In genomic region chr3:5238545-5238944, GRCh38 we compare ENCODE assay signal across 17 cellular contexts. TPM values are rescaled to one million over a fixed set of nuclear protein-coding genes. Genes with fewer than 3 reads are reported as not detected.
DNase-seq lines count a peak whose midpoint lies in the region; ATAC-seq and TF ChIP-seq lines count a peak whose summit lies in the region.
"Had no signal": no experiment of that assay in that cellular context is flagged by ENCODE, and none has a peak within 500 bp of the region (broad histone marks: within the 10 kb centered on the region; RNA-seq: fewer than 3 reads in every experiment).

No MANE protein-coding gene starts in this region.

- no peak overlapping the region for H2AFZ ChIP-seq in PC-9

- CTCF ChIA-PET in PC-9 (lab: Charles Lee) = no interaction called here

- POLR2A ChIA-PET in PC-9 (lab: Charles Lee; ENCODE audit: unreplicated experiment) = no interaction called here

- H3K27ac ChIP-seq in VCaP (peak overlapping the region; percentile 19; the same call in 1 of the 2 replicates), PC-9 (no peak overlapping the region)
- H3K27ac ChIP-seq: 22Rv1 had no signal

- H3K36me3 ChIP-seq in PC-9 (ENCODE audit: low read depth) = no peaks in the 10 kb centered on the region

- BruUV-seq in PC-9 (replicated peaks; lab: Mats Ljungman, UMichigan) = no TSS peak

- H3K27ac Mint-ChIP-seq in stimulated activated effector memory CD8-positive, alpha-beta T cell treated with anti-CD3 and anti-CD28 coated beads, Interleukin-12 subunit alpha, Interleukin-12 subunit beta, amount 100 ng/mL, for 72 hours = no peak overlapping the region
- H3K27ac Mint-ChIP-seq: CD8-positive, alpha-beta T cell had no signal

- H3K79me2 ChIP-seq in PC-9 (ENCODE audit: low read depth) = no peaks in the 10 kb centered on the region

- H3K9me2 ChIP-seq in PC-9 (ENCODE audit: insufficient read depth) = no peaks in the 10 kb centered on the region

- H4K20me1 ChIP-seq in PC-9 (ENCODE audit: insufficient read depth) = no peaks in the 10 kb centered on the region

- no peaks in the 10 kb centered on the region for H3K36me3 Mint-ChIP-seq in stimulated activated effector memory CD8-positive, alpha-beta T cell treated with anti-CD3 and anti-CD28 coated beads, Interleukin-12 subunit alpha, Interleukin-12 subunit beta, amount 100 ng/mL, for 72 hours
- H3K36me3 Mint-ChIP-seq: CD8-positive, alpha-beta T cell had no signal

- H3K4me3 ChIP-seq in PC-9 = no peak overlapping the region

- H3K4me2 ChIP-seq in PC-9 = no peak overlapping the region

- intact Hi-C loops in PC-9 (cut with micrococcal nuclease; ENCODE audit: unreplicated experiment) = loop anchor here (10.0 kb wide), 1 partner anchor 1556 kb away; no protein-coding TSS in a partner anchor

- peak; percentile 3 for DNase-seq in DMS 273 (lab: John Stamatoyannopoulos, UW; ENCODE audit: unreplicated experiment)
- DNase-seq in DMS 273 treated with DMSO at 0.1 percent for 48 hours (lab: John Stamatoyannopoulos, UW) = no peak
- peak; percentile 65 to 88 for DNase-seq in NCI-H524 (lab: John Stamatoyannopoulos, UW)
- no peak for DNase-seq in stimulated activated effector memory CD8-positive, alpha-beta T cell treated with anti-CD3 and anti-CD28 coated beads, Interleukin-12 subunit alpha, Interleukin-12 subunit beta, amount 100 ng/mL, for 72 hours (ENCODE audit: low spot score in 2 of 2)
- no peak for DNase-seq in PC-9
- no peak for DNase-seq in NCI-H1930 (lab: John Stamatoyannopoulos, UW)
- DNase-seq: C1 segment of cervical spinal cord; Calu3; CD8-positive, alpha-beta T cell; Kasumi-1; NCI-H1417; NCI-H1694 treated with DMSO at 0.1 percent for 48 hours; NCI-H774 had no signal

- H3K9me3 Mint-ChIP-seq in stimulated activated effector memory CD8-positive, alpha-beta T cell treated with anti-CD3 and anti-CD28 coated beads, Interleukin-12 subunit alpha, Interleukin-12 subunit beta, amount 100 ng/mL, for 72 hours = no peaks in the 10 kb centered on the region
- H3K9me3 Mint-ChIP-seq: CD8-positive, alpha-beta T cell had no signal

- H3F3A ChIP-seq in PC-9 (ENCODE audit: insufficient read depth, low read depth) = no peaks in the 10 kb centered on the region

- no peaks in the 10 kb centered on the region for H3K27me3 ChIP-seq in PC-9 (ENCODE audit: insufficient read depth, low read depth)

- H3K9me3 ChIP-seq in PC-9 (ENCODE audit: insufficient read depth, low read depth) = no peaks in the 10 kb centered on the region

- no peaks in the 10 kb centered on the region for H3K4me1 ChIP-seq in PC-9 (replicated peaks; ENCODE audit: insufficient read depth)

- peaks cover 5% of the 10 kb centered on the region for H3K4me1 Mint-ChIP-seq in stimulated activated effector memory CD8-positive, alpha-beta T cell treated with anti-CD3 and anti-CD28 coated beads, Interleukin-12 subunit alpha, Interleukin-12 subunit beta, amount 100 ng/mL, for 72 hours

- peak; percentile 22 for ATAC-seq in stimulated activated effector memory CD8-positive, alpha-beta T cell treated with anti-CD3 and anti-CD28 coated beads, Interleukin-12 subunit alpha, Interleukin-12 subunit beta, amount 100 ng/mL, for 72 hours
- ATAC-seq in HG02840 (IDR thresholded peaks at IDR 0.05; ENCODE audit: low FRiP score, unreplicated experiment) = no peak
- ATAC-seq: CD8-positive, alpha-beta T cell; Right ventricle myocardium inferior had no signal

- no peak overlapping the region for H3K4me3 Mint-ChIP-seq in stimulated activated effector memory CD8-positive, alpha-beta T cell treated with anti-CD3 and anti-CD28 coated beads, Interleukin-12 subunit alpha, Interleukin-12 subunit beta, amount 100 ng/mL, for 72 hours
- H3K4me3 Mint-ChIP-seq: CD8-positive, alpha-beta T cell had no signal

- no peak for TF ChIP-seq CTCF in VCaP (conservative IDR thresholded peaks at IDR 0.05)
- TF ChIP-seq CTCF in PC-9 (conservative IDR thresholded peaks at IDR 0.05) = no peak

RNA-seq across cellular contexts. Expression of gene EDEM1, which starts 51.0 kb away (rescaled TPM):
- 53.5 and 55.9 TPM in 2 replicates for total RNA-seq in PC-9 (2021)

Comparison
In these comparisons a context has a peak if more than half of its experiments do, and no peak if none do; other contexts are left out.
1. DNase-seq: peak in DMS 273 (single experiment) and NCI-H524 (2 of 2); none in DMS 273 treated with DMSO at 0.1 percent for 48 hours (single experiment), stimulated activated effector memory CD8-positive, alpha-beta T cell treated with anti-CD3 and anti-CD28 coated beads, Interleukin-12 subunit alpha, Interleukin-12 subunit beta, amount 100 ng/mL, for 72 hours (0 of 2), PC-9 (0 of 2) and NCI-H1930 (0 of 2).